ENCODE assay signal across 22 cellular contexts in the genomic region with DNA sequence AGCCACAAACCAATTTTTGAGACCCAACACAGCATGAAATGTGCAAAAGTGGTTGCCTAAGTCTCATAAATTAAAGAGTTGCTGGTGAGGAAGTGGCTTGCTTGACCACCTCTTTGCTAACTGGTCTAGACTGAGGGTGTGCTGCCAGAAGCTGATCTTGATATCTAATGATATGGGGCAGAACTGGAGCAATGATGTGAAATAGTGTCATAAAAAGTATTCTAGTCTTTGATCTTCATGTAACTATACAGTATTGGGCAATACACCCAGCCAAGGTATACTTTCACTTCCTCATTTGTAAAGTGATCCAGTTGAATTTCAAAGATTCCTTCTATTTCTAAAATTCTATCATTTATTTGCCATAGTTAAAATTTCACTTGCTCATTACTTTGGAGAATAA. TPM values are rescaled to one million over a fixed set of nuclear protein-coding genes. Genes with fewer than 3 reads are reported as not detected.
DNase-seq lines count a peak whose midpoint lies in the region; ATAC-seq and TF ChIP-seq lines count a peak whose summit lies in the region.
"Had no signal": no experiment of that assay in that cellular context is flagged by ENCODE, and none has a peak within 500 bp of the region (broad histone marks: within the 10 kb centered on the region; RNA-seq: fewer than 3 reads in every experiment).

No MANE protein-coding gene starts in this region.

- peak; percentile 51 for ATAC-seq in GM18909 (IDR thresholded peaks at IDR 0.05; ENCODE audit: poor library complexity, unreplicated experiment)
- ATAC-seq in HG03442 (IDR thresholded peaks at IDR 0.05; ENCODE audit: unreplicated experiment) = peak; percentile 29
- ATAC-seq in naive thymus-derived CD4-positive, alpha-beta T cell = peak; percentile 70
- no peak for ATAC-seq in HG03045 (IDR thresholded peaks at IDR 0.05; ENCODE audit: unreplicated experiment)
- no peak for ATAC-seq in left ventricle myocardium superior
- ATAC-seq: left cardiac atrium; stimulated activated memory B cell treated with anti-CD40 and anti-IgM and Interleukin-4, amounts not matched to agents 10 μg/mL and 1 μg/mL and 100 μg/mL, for 72 hours had no signal

- POLR2A ChIA-PET in OCI-LY7 (lab: Charles Lee) = interaction anchor here (1.8 kb wide), 1 partner anchor 128 kb away, joined by 4 read pairs; no protein-coding TSS in a partner anchor
- POLR2A ChIA-PET in naive thymus-derived CD4-positive, alpha-beta T cell (lab: Charles Lee) = no interaction called here

- peaks cover 0 to 4% of the 10 kb centered on the region in 2 donors for H3K27me3 ChIP-seq in naive thymus-derived CD4-positive, alpha-beta T cell (ENCODE audit: control insufficient read depth in 2 of 2, insufficient read depth in 2 of 2, low read length in 2 of 2)
- H3K27me3 ChIP-seq: brain microvascular endothelial cell, colonic mucosa, sigmoid colon, thyroid gland had no signal

- H3K36me3 ChIP-seq in OCI-LY7 (ENCODE audit: insufficient read depth, low read length) = no peaks in the 10 kb centered on the region
- H3K36me3 ChIP-seq in naive thymus-derived CD4-positive, alpha-beta T cell (ENCODE audit: control insufficient read depth in 2 of 3, insufficient read depth in 3 of 3, low read length in 3 of 3) = no peaks in the 10 kb centered on the region
- H3K36me3 ChIP-seq: brain microvascular endothelial cell, colonic mucosa, sigmoid colon, thyroid gland had no signal

- peaks cover 11% of the 10 kb centered on the region for H3K4me1 ChIP-seq in OCI-LY7 (ENCODE audit: insufficient read depth, low read length, poor library complexity, severe bottlenecking)
- H3K4me1 ChIP-seq in naive thymus-derived CD4-positive, alpha-beta T cell (ENCODE audit: control insufficient read depth in 2 of 2, insufficient read depth in 2 of 2, low read length in 2 of 2) = no peaks in the 10 kb centered on the region
- H3K4me1 ChIP-seq: colonic mucosa, sigmoid colon, thyroid gland had no signal

- peaks cover 43 to 64% (median 55%) of the 10 kb centered on the region in 5 donors for H3K27me3 Mint-ChIP-seq in naive thymus-derived CD4-positive, alpha-beta T cell

- no peak overlapping the region for H3K4me3 Mint-ChIP-seq in naive thymus-derived CD4-positive, alpha-beta T cell
- H3K4me3 Mint-ChIP-seq: endodermal cell; stimulated activated memory B cell treated with anti-CD40 and anti-IgM and Interleukin-4, amounts not matched to agents 10 μg/mL and 1 μg/mL and 100 μg/mL, for 72 hours had no signal

- no peak overlapping the region for H2AFZ ChIP-seq in OCI-LY7 (ENCODE audit: low read length)

- no peak overlapping the region for H3K27ac ChIP-seq in OCI-LY7 (ENCODE audit: low read depth, low read length, poor library complexity, severe bottlenecking)
- H3K27ac ChIP-seq in naive thymus-derived CD4-positive, alpha-beta T cell (ENCODE audit: low read depth, low read length) = no peak overlapping the region
- H3K27ac ChIP-seq: brain microvascular endothelial cell, colonic mucosa, HL-60, sigmoid colon, thyroid gland had no signal

- H3K4me3 ChIP-seq in OCI-LY7 (ENCODE audit: low read depth, low read length, poor library complexity, severe bottlenecking) = no peak overlapping the region
- H3K4me3 ChIP-seq in naive thymus-derived CD4-positive, alpha-beta T cell (ENCODE audit: low read length) = no peak overlapping the region
- H3K4me3 ChIP-seq: colonic mucosa, sigmoid colon, thyroid gland had no signal

- H3K27ac Mint-ChIP-seq in naive thymus-derived CD4-positive, alpha-beta T cell = no peak overlapping the region
- H3K27ac Mint-ChIP-seq: activated T-helper 2 cell treated with anti-CD3 and anti-CD28 coated beads, Interferon-gamma antibody, Interleukin-2, Interleukin-4, amounts not matched to agents 10 μg/mL and 5 μg/mL and 100 μg/mL, durations not matched to agents 14 hours and 24 hours and 36 hours; endodermal cell; stimulated activated memory B cell treated with anti-CD40 and anti-IgM and Interleukin-4, amounts not matched to agents 10 μg/mL and 1 μg/mL and 100 μg/mL, for 72 hours had no signal

- intact Hi-C loops in OCI-LY7 (cut with micrococcal nuclease; ENCODE audit: unreplicated experiment) (no loop called here), left ventricle myocardium superior (cut with micrococcal nuclease) (no loop called here)
- intact Hi-C loops in naive thymus-derived CD4-positive, alpha-beta T cell (cut with micrococcal nuclease) = no loop called here

- H3K4me1 Mint-ChIP-seq in naive thymus-derived CD4-positive, alpha-beta T cell = peaks cover 0 to 7% (median 3%) of the 10 kb centered on the region in 7 donors
- H3K4me1 Mint-ChIP-seq: endodermal cell; stimulated activated memory B cell treated with anti-CD40 and anti-IgM and Interleukin-4, amounts not matched to agents 10 μg/mL and 1 μg/mL and 100 μg/mL, for 72 hours had no signal

- peak; percentile 33 for DNase-seq in OCI-LY7 (ENCODE audit: low spot score)
- no peak for DNase-seq in naive thymus-derived CD4-positive, alpha-beta T cell
- DNase-seq in NCI-H226 = no peak
- DNase-seq in left ventricle myocardium superior = no peak
- DNase-seq: brain microvascular endothelial cell, colonic mucosa, endodermal cell, HCEC 1CT, left cardiac atrium, MM.1S, NCI-H2029, NCI-H345, posterior cingulate gyrus, sigmoid colon, SW 1271, thyroid gland had no signal

- H3K4me2 ChIP-seq in OCI-LY7 (ENCODE audit: low read length) = peak overlapping the region; percentile 8; the same call in 1 of the 2 replicates

- H3K79me2 ChIP-seq in OCI-LY7 (ENCODE audit: insufficient read depth, low read depth, low read length) = no peaks in the 10 kb centered on the region

- no peaks in the 10 kb centered on the region for H4K20me1 ChIP-seq in OCI-LY7 (ENCODE audit: insufficient read depth, low read length)

- H3K9me2 ChIP-seq in OCI-LY7 (ENCODE audit: insufficient read depth, low read length) = no peaks in the 10 kb centered on the region

- CTCF ChIA-PET in OCI-LY7 (lab: Charles Lee; ENCODE audit: unreplicated experiment) = interaction anchor here (1.3 kb wide), 1 partner anchor 33 kb away, joined by 4 read pairs; no protein-coding TSS in a partner anchor
- CTCF ChIA-PET in naive thymus-derived CD4-positive, alpha-beta T cell (lab: Charles Lee) = interaction anchor here (0.7 kb wide), 1 partner anchor 172 kb away, joined by 3 read pairs; no protein-coding TSS in a partner anchor

- H3K36me3 Mint-ChIP-seq in naive thymus-derived CD4-positive, alpha-beta T cell = peaks cover 0 to 3% (median 0%) of the 10 kb centered on the region in 5 donors
- H3K36me3 Mint-ChIP-seq: stimulated activated memory B cell treated with anti-CD40 and anti-IgM and Interleukin-4, amounts not matched to agents 10 μg/mL and 1 μg/mL and 100 μg/mL, for 72 hours had no signal

- H3K9me3 ChIP-seq in OCI-LY7 (ENCODE audit: low read length) = 0 out of 2 replicates have a peak, but pooled peaks cover under 1% of the 10 kb centered on the region
- H3K9me3 ChIP-seq in naive thymus-derived CD4-positive, alpha-beta T cell (ENCODE audit: control insufficient read depth in 2 of 3, low read length in 3 of 3) = no peaks in the 10 kb centered on the region
- H3K9me3 ChIP-seq: colonic mucosa, sigmoid colon, thyroid gland had no signal

- no peak for TF ChIP-seq CTCF in OCI-LY7 (conservative IDR thresholded peaks at IDR 0.05; ENCODE audit: low read length)

- H3K9me3 Mint-ChIP-seq in naive thymus-derived CD4-positive, alpha-beta T cell = peaks cover 0 to 3% (median 0%) of the 10 kb centered on the region in 11 donors
- H3K9me3 Mint-ChIP-seq: activated T-helper 2 cell treated with anti-CD3 and anti-CD28 coated beads, Interferon-gamma antibody, Interleukin-2, Interleukin-4, amounts not matched to agents 10 μg/mL and 5 μg/mL and 100 μg/mL, durations not matched to agents 14 hours and 24 hours and 36 hours; endodermal cell; stimulated activated memory B cell treated with anti-CD40 and anti-IgM and Interleukin-4, amounts not matched to agents 10 μg/mL and 1 μg/mL and 100 μg/mL, for 72 hours had no signal

- no TSS peak for BruUV-seq in OCI-LY7 (replicated peaks; lab: Mats Ljungman, UMichigan)

RNA-seq across cellular contexts. Expression of gene YTHDC2, which starts 5.9 kb away (rescaled TPM):
- 30.6 and 40.3 TPM in 2 replicates for total RNA-seq in OCI-LY7 (2014; rRNA removed; shearing (Covaris generic))
- total RNA-seq in OCI-LY7 (2022) (59.6 and 60.1 TPM in 2 replicates), left ventricle myocardium superior (13.4 TPM)
- 10 to 100 TPM; 27.7 to 53.6 (median 49.2) TPM for total RNA-seq in naive thymus-derived CD4-positive, alpha-beta T cell
- polyA plus RNA-seq in naive thymus-derived CD4-positive, alpha-beta T cell = 1 to 10 TPM; 8.1 to 9.4 TPM

RNA-seq across cellular contexts. Expression of gene MCC, which starts 19.3 kb away (rescaled TPM):
- total RNA-seq in OCI-LY7 (2014; rRNA removed; shearing (Covaris generic)) = 0.18 TPM in 1 of 2 replicates, not detected in the other
- 0.04 and 0.25 TPM in 2 replicates for total RNA-seq in OCI-LY7 (2022)
- total RNA-seq in naive thymus-derived CD4-positive, alpha-beta T cell = 1 to 10 TPM in 3 of 5 experiments, under 1 TPM in 2; 0.56 to 3.0 (median 1.1) TPM
- polyA plus RNA-seq in naive thymus-derived CD4-positive, alpha-beta T cell = under 1 TPM; 0.72 to 0.89 TPM
- total RNA-seq in left ventricle myocardium superior = 27.1 TPM

Comparison
In these comparisons a context has a peak if more than half of its experiments do, and no peak if none do; other contexts are left out.
1. ATAC-seq: peak in GM18909 (single experiment), HG03442 (single experiment) and naive thymus-derived CD4-positive, alpha-beta T cell (single experiment); none in HG03045 (single experiment) and left ventricle myocardium superior (single experiment).